26 cellular contexts compared by ENCODE assay signal in genomic region chr2:38427936-38428335, GRCh38.
"Had no signal": no experiment of that assay in that cellular context is flagged by ENCODE, and none has a peak within 500 bp of the region (broad histone marks: within the 10 kb centered on the region; RNA-seq: fewer than 3 reads in every experiment).

No MANE protein-coding gene starts in this region.

- H3K27me3 Mint-ChIP-seq: activated CD4-positive, alpha-beta memory T cell treated with anti-CD3 and anti-CD28 coated beads for 36 hours; activated naive CD8-positive, alpha-beta T cell treated with anti-CD3 and anti-CD28 coated beads for 36 hours; progenitor cell of endocrine pancreas had no signal

- ATAC-seq: effector memory CD8-positive, alpha-beta T cell; left cardiac atrium; natural killer cell treated with Interleukin-12 subunit alpha and Interleukin-12 subunit beta and Interleukin-15 and Interleukin-18, amount 100 ng/mL, for 72 hours had no signal

- DNase-seq: activated CD4-positive, alpha-beta memory T cell treated with anti-CD3 and anti-CD28 coated beads for 36 hours; activated CD4-positive, alpha-beta T cell treated with anti-CD3 and anti-CD28 coated beads for 4 hours; activated CD4-positive, CD25-positive, alpha-beta regulatory T cell; activated naive CD4-positive, alpha-beta T cell treated with Interleukin-2 at 50 U/mL for 16 hours; activated naive CD8-positive, alpha-beta T cell treated with anti-CD3 and anti-CD28 coated beads for 36 hours; activated T-cell treated with anti-CD3 and anti-CD28 coated beads, Interleukin-2, amount 50 U/mL, for 48 hours; colonic mucosa; dorsolateral prefrontal cortex; effector memory CD8-positive, alpha-beta T cell; glutamatergic neuron; hippocampal formation; islet precursor cell; left cardiac atrium; retina; stimulated activated CD4-positive, alpha-beta T cell treated with anti-CD3 and anti-CD28 coated beads, Interleukin-4, amount 100 ng/mL, for 24 hours; stimulated activated naive CD4-positive, alpha-beta T cell treated with Interleukin-2 at 50 U/mL for 16 hours; T-helper 9 cell had no signal

- H3K9me3 ChIP-seq: breast epithelium, colonic mucosa, esophagus muscularis mucosa, thoracic aorta had no signal

- H3K9me3 Mint-ChIP-seq: activated CD4-positive, alpha-beta memory T cell treated with anti-CD3 and anti-CD28 coated beads for 36 hours; central memory CD8-positive, alpha-beta T cell; effector memory CD8-positive, alpha-beta T cell; memory B cell; natural killer cell treated with Interleukin-12 subunit alpha and Interleukin-12 subunit beta and Interleukin-15 and Interleukin-18, amount 100 ng/mL, for 72 hours had no signal

- H3K27me3 ChIP-seq: breast epithelium, colonic mucosa, esophagus muscularis mucosa had no signal

- H3K4me3 Mint-ChIP-seq: activated CD4-positive, alpha-beta memory T cell treated with anti-CD3 and anti-CD28 coated beads for 36 hours; activated naive CD8-positive, alpha-beta T cell treated with anti-CD3 and anti-CD28 coated beads for 36 hours; central memory CD8-positive, alpha-beta T cell; effector memory CD8-positive, alpha-beta T cell; memory B cell; natural killer cell treated with Interleukin-12 subunit alpha and Interleukin-12 subunit beta and Interleukin-15 and Interleukin-18, amount 100 ng/mL, for 72 hours had no signal

- H3K27ac ChIP-seq: colonic mucosa, esophagus muscularis mucosa, thoracic aorta had no signal

- H3K4me3 ChIP-seq: breast epithelium, colonic mucosa, dorsolateral prefrontal cortex, esophagus muscularis mucosa had no signal

- H3K4me1 Mint-ChIP-seq: activated naive CD8-positive, alpha-beta T cell treated with anti-CD3 and anti-CD28 coated beads for 36 hours; central memory CD8-positive, alpha-beta T cell; memory B cell had no signal

- FAIRE-seq: astrocyte, frontal cortex had no signal

- H3K4me1 ChIP-seq: breast epithelium, colonic mucosa had no signal

- H3K27ac Mint-ChIP-seq: activated CD4-positive, alpha-beta memory T cell treated with anti-CD3 and anti-CD28 coated beads for 36 hours; activated naive CD8-positive, alpha-beta T cell treated with anti-CD3 and anti-CD28 coated beads for 36 hours; memory B cell; natural killer cell treated with Interleukin-12 subunit alpha and Interleukin-12 subunit beta and Interleukin-15 and Interleukin-18, amount 100 ng/mL, for 72 hours; progenitor cell of endocrine pancreas had no signal

- H3K36me3 Mint-ChIP-seq: activated CD4-positive, alpha-beta memory T cell treated with anti-CD3 and anti-CD28 coated beads for 36 hours; activated naive CD8-positive, alpha-beta T cell treated with anti-CD3 and anti-CD28 coated beads for 36 hours; memory B cell; natural killer cell treated with Interleukin-12 subunit alpha and Interleukin-12 subunit beta and Interleukin-15 and Interleukin-18, amount 100 ng/mL, for 72 hours had no signal

- H3K36me3 ChIP-seq: breast epithelium, colonic mucosa, esophagus muscularis mucosa, thoracic aorta had no signal
